Comparison of ENCODE assay signal across 1 cellular context in genomic region chr2:60840880-60841279, GRCh38.
TF ChIP-seq lines count a peak whose summit lies in the region.

No MANE protein-coding gene starts in this region.

TF ChIP-seq in GM12878, 131 proteins besides CTCF, POLR2A, EP300 and RAD21 (continued from another document):
- TF ChIP-seq TCF7 (IDR thresholded peaks at IDR 0.05; ENCODE audit: borderline replicate concordance) (peak; percentile 87), ZNF217 (IDR thresholded peaks at IDR 0.05) (0 out of 2 replicates have a peak, but pooled peaks have one; percentile 24), ESRRA (IDR thresholded peaks at IDR 0.05; ENCODE audit: low read length) (no peak), RUNX3 (IDR thresholded peaks at IDR 0.05; ENCODE audit: low read length) (peak; percentile 99), POU2F2 (IDR thresholded peaks at IDR 0.05; ENCODE audit: borderline replicate concordance, low read depth, low read length) (0 out of 3 replicates have a peak, but pooled peaks have one; percentile 8), PKNOX1 (IDR thresholded peaks at IDR 0.05) (0 out of 2 replicates have a peak, but pooled peaks have one; percentile 29), SMC3 (IDR thresholded peaks at IDR 0.05; ENCODE audit: borderline replicate concordance, low read length) (no peak), RELB (IDR thresholded peaks at IDR 0.05; ENCODE audit: low read depth) (peak; percentile 53; the same call in 1 of the 2 replicates), WRNIP1 (IDR thresholded peaks at IDR 0.05; ENCODE audit: borderline replicate concordance, low read depth, low read length) (no peak), EGR1 (IDR thresholded peaks at IDR 0.05; ENCODE audit: borderline replicate concordance in 1 of 2, low read depth in 2 of 2, low read length in 2 of 2) (peak in 1 of 2 experiments; percentile 47; a peak in 1 of 3 replicates), PML (IDR thresholded peaks at IDR 0.05; ENCODE audit: low read length) (peak; percentile 93), HCFC1 (IDR thresholded peaks at IDR 0.05; ENCODE audit: low read length) (no peak), PAX5 (IDR thresholded peaks at IDR 0.05; ENCODE audit: borderline replicate concordance, low read depth, low read length) (peak; percentile 86), ETV6 (conservative IDR thresholded peaks at IDR 0.05 in 1 of 2, IDR thresholded peaks at IDR 0.05 in 1 of 2; ENCODE audit: borderline replicate concordance in 1 of 2, low read depth in 1 of 2) (peak in 1 of 2 experiments; percentile 83; a peak in 1 of 4 replicates), CBFB (IDR thresholded peaks at IDR 0.05; ENCODE audit: low read depth) (peak; percentile 85), EED (IDR thresholded peaks at IDR 0.05; ENCODE audit: low read depth) (peak; percentile 98), MAX (IDR thresholded peaks at IDR 0.05; ENCODE audit: low read depth, low read length) (no peak), TCF12 (IDR thresholded peaks at IDR 0.05; ENCODE audit: low read depth, low read length) (peak; percentile 96), NR2F1 (conservative IDR thresholded peaks at IDR 0.05) (0 out of 2 replicates have a peak, but pooled peaks have one; percentile 22), FOXM1 (IDR thresholded peaks at IDR 0.05; ENCODE audit: low read depth, low read length) (peak; percentile 100), MTA2 (IDR thresholded peaks at IDR 0.05; ENCODE audit: low read depth) (peak; percentile 71), TARDBP (IDR thresholded peaks at IDR 0.05; ENCODE audit: borderline replicate concordance) (0 out of 2 replicates have a peak, but pooled peaks have one; percentile 18), IKZF2 (IDR thresholded peaks at IDR 0.05) (peak; percentile 85 to 91), POLR2AphosphoS5 (IDR thresholded peaks at IDR 0.05; ENCODE audit: low read length) (no peak), CREM (IDR thresholded peaks at IDR 0.05; ENCODE audit: low read depth) (peak; percentile 90), MEF2A (IDR thresholded peaks at IDR 0.05; ENCODE audit: insufficient read depth, low read depth, low read length) (peak; percentile 94), BCL3 (IDR thresholded peaks at IDR 0.05; ENCODE audit: borderline replicate concordance, insufficient read depth, low read depth, low read length, poor library complexity, severe bottlenecking) (peak; percentile 86), CHD2 (IDR thresholded peaks at IDR 0.05; ENCODE audit: borderline replicate concordance, low read depth, low read length) (peak; percentile 39; the same call in 1 of the 2 replicates), ZBED1 (IDR thresholded peaks at IDR 0.05; ENCODE audit: borderline replicate concordance) (peak; percentile 95; the same call in 1 of the 2 replicates), ATF2 (IDR thresholded peaks at IDR 0.05; ENCODE audit: low read length) (peak; percentile 94), NBN (IDR thresholded peaks at IDR 0.05) (peak; percentile 22; the same call in 1 of the 2 replicates), BHLHE40 (IDR thresholded peaks at IDR 0.05; ENCODE audit: borderline replicate concordance in 1 of 2, low read depth in 2 of 2, low read length in 1 of 2) (peak; percentile 20 to 48; a peak in 2 of 4 replicates), NFIC (IDR thresholded peaks at IDR 0.05; ENCODE audit: low read depth, low read length) (peak; percentile 97), GABPA (IDR thresholded peaks at IDR 0.05; ENCODE audit: low read depth) (peak; percentile 58; the same call in 1 of the 2 replicates), IRF5 (IDR thresholded peaks at IDR 0.05; ENCODE audit: borderline replicate concordance) (no peak), ZNF24 (IDR thresholded peaks at IDR 0.05) (no peak), ASH2L (IDR thresholded peaks at IDR 0.05; ENCODE audit: borderline replicate concordance, low read depth) (no peak), SKIL (IDR thresholded peaks at IDR 0.05; ENCODE audit: low read depth, poor library complexity, severe bottlenecking) (peak; percentile 70), CREB1 (IDR thresholded peaks at IDR 0.05; ENCODE audit: low read depth) (peak; percentile 72), DPF2 (IDR thresholded peaks at IDR 0.05) (peak; percentile 59; the same call in 1 of the 2 replicates), JUNB (IDR thresholded peaks at IDR 0.05) (peak; percentile 47; the same call in 1 of the 2 replicates), BRCA1 (IDR thresholded peaks at IDR 0.05; ENCODE audit: low read depth, low read length) (no peak)
